1 cellular context compared by ENCODE assay signal in genomic region chr6:43707269-43707668, GRCh38.
TF ChIP-seq lines count a peak whose summit lies in the region.

No MANE protein-coding gene starts in this region.

TF ChIP-seq in endothelial cell of umbilical vein, 7 proteins besides CTCF, POLR2A, EP300 and RAD21 (continued from another document):
- TF ChIP-seq MAX (IDR thresholded peaks at IDR 0.05; ENCODE audit: insufficient read depth, insufficient read length) = no peak
- TF ChIP-seq JUN (IDR thresholded peaks at IDR 0.05; ENCODE audit: borderline replicate concordance, insufficient read depth, insufficient read length, low read depth) = no peak
- TF ChIP-seq GATA2 (IDR thresholded peaks at IDR 0.05; ENCODE audit: insufficient read depth, insufficient read length, low read depth, low read length) = no peak
- no peak for TF ChIP-seq POLR2AphosphoS5 (IDR thresholded peaks at IDR 0.05; ENCODE audit: insufficient read depth, low read depth, low read length)
- TF ChIP-seq FOS (IDR thresholded peaks at IDR 0.05; ENCODE audit: borderline replicate concordance, insufficient read depth, low read length) = no peak
- no peak for TF ChIP-seq EZH2 (IDR thresholded peaks at IDR 0.05; ENCODE audit: borderline replicate concordance, low read depth, low read length, severe bottlenecking)
